1 cellular context compared by ENCODE assay signal in the genomic region with DNA sequence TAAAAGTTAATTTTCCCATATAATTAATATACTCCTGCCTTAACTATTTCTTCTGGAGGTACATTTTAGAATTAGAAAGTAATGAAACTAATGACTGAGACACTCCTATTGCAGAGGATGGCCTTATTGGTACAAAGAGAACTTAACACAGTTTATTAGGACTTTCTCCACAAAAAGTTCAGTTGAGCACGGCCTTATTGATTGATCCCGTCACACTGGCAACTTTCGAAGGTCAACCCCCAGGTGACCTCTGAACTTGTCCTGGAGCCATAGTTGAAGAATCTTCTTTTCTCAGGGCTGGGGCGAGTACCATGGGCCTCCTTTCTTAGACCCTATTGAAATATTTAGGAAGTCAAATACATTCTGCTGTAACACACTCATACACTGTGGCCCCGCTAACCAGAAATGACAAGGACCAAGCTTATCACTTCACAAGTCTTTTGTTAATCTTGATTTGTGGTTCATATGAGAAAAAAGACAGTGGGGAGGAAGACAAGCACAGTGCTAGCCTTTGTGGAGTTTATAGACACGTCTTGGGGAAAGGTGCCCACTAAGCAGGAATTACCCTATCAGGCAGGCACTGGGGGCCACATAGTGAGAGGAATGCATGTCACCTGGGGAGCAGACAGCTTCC.
TF ChIP-seq lines count a peak whose summit lies in the region.

No MANE protein-coding gene starts in this region.

TF ChIP-seq in GM23338, 12 proteins besides CTCF, POLR2A, EP300 and RAD21:
- TF ChIP-seq REST (IDR thresholded peaks at IDR 0.05; ENCODE audit: unreplicated experiment), result no peak
- no peak for TF ChIP-seq ZNF114 (CRISPR knock-in tag; IDR thresholded peaks at IDR 0.05)
- TF ChIP-seq CREB1 (CRISPR knock-in tag; IDR thresholded peaks at IDR 0.05; ENCODE audit: low read depth), result no peak
- no peak for TF ChIP-seq STAT1 (IDR thresholded peaks at IDR 0.05; ENCODE audit: unreplicated experiment)
- TF ChIP-seq JUNB (IDR thresholded peaks at IDR 0.05; ENCODE audit: unreplicated experiment), result no peak
- no peak for TF ChIP-seq EZH2phosphoT487 (IDR thresholded peaks at IDR 0.05; ENCODE audit: unreplicated experiment)
- TF ChIP-seq ZNF462 (CRISPR knock-in tag; IDR thresholded peaks at IDR 0.05), result no peak
- TF ChIP-seq POLR2AphosphoS5 (IDR thresholded peaks at IDR 0.05; ENCODE audit: low read depth), result no peak
- no peak for TF ChIP-seq NANOG (IDR thresholded peaks at IDR 0.05; ENCODE audit: borderline replicate concordance)
- no peak for TF ChIP-seq EZH2 (IDR thresholded peaks at IDR 0.05; ENCODE audit: low read depth, unreplicated experiment)
- TF ChIP-seq, protein P1, sequence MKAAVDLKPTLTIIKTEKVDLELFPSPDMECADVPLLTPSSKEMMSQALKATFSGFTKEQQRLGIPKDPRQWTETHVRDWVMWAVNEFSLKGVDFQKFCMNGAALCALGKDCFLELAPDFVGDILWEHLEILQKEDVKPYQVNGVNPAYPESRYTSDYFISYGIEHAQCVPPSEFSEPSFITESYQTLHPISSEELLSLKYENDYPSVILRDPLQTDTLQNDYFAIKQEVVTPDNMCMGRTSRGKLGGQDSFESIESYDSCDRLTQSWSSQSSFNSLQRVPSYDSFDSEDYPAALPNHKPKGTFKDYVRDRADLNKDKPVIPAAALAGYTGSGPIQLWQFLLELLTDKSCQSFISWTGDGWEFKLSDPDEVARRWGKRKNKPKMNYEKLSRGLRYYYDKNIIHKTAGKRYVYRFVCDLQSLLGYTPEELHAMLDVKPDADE (IDR thresholded peaks at IDR 0.05), result no peak
